ENCODE assay signal across 1 cellular context in the genomic region with DNA sequence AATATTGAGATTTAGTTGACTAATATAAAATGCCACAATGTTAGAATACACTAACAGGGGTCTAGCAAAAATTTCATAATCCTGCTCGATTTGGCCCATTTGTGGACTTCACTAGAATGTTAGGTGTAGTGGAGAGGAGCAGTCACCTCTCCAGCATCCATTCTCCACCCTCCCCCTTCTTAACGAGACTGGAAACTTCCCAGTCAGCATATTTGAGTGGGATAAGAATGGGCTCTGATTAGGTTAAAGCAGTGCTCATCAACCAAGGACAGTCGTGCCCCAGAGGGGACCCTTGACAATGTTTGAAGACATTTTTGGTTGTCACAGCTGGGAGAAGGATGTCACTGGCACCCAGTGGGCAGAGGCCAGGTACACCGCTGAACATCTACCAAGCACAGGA.
TF ChIP-seq lines count a peak whose summit lies in the region.

No MANE protein-coding gene starts in this region.

TF ChIP-seq in H1, 55 proteins besides CTCF, POLR2A, EP300 and RAD21:
- TF ChIP-seq MAFK (IDR thresholded peaks at IDR 0.05; ENCODE audit: low read depth, low read length) (peak; percentile 56), ASH2L (IDR thresholded peaks at IDR 0.05; ENCODE audit: low read length) (no peak)
